Comparison of ENCODE assay signal across 8 cellular contexts in genomic region chr11:65261591-65262380, GRCh38. TPM values are rescaled to one million over a fixed set of nuclear protein-coding genes. Genes with fewer than 3 reads are reported as not detected.
DNase-seq lines count a peak whose midpoint lies in the region; ATAC-seq, FAIRE-seq and TF ChIP-seq lines count a peak whose summit lies in the region.

A gene with protein sequence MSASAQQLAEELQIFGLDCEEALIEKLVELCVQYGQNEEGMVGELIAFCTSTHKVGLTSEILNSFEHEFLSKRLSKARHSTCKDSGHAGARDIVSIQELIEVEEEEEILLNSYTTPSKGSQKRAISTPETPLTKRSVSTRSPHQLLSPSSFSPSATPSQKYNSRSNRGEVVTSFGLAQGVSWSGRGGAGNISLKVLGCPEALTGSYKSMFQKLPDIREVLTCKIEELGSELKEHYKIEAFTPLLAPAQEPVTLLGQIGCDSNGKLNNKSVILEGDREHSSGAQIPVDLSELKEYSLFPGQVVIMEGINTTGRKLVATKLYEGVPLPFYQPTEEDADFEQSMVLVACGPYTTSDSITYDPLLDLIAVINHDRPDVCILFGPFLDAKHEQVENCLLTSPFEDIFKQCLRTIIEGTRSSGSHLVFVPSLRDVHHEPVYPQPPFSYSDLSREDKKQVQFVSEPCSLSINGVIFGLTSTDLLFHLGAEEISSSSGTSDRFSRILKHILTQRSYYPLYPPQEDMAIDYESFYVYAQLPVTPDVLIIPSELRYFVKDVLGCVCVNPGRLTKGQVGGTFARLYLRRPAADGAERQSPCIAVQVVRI (plus strand): TSS chr11:65261962. CDS start chr11:65262293, 331 bp downstream.

- POLR2A ChIA-PET in WTC11 (lab: Charles Lee), result interaction anchor here (0.5 to 2.0 kb wide), 7 partner anchors 14 to 239 kb away, joined by 3 to 13 read pairs (median 4); partner anchors contain the start of gene CDC42EP2

- H3K27me3 Mint-ChIP-seq in WTC11 (ENCODE audit: low read depth) (peaks cover 13% of the 10 kb centered on the region), immature natural killer cell (ENCODE audit: low read depth in 3 of 3) (peaks cover 4 to 6% (median 5%) of the 10 kb centered on the region in 3 donors)

- no peaks in the 10 kb centered on the region for H3K36me3 ChIP-seq in bronchial epithelial cell (ENCODE audit: control insufficient read depth, insufficient read depth, low read length)

- H3K27ac Mint-ChIP-seq in WTC11 (peak within 1 kb of the TSS; percentile 69), immature natural killer cell (peak within 1 kb of the TSS; percentile 93 to 94 (median 94))

- H3K9me3 Mint-ChIP-seq in WTC11, result no peaks in the 10 kb centered on the region
- H3K9me3 Mint-ChIP-seq in immature natural killer cell, result no peaks in the 10 kb centered on the region

- FAIRE-seq in bronchial epithelial cell (lab: Jason Lieb, UNC), result no peak

- H3K36me3 Mint-ChIP-seq in WTC11 (peaks cover 15% of the 10 kb centered on the region), immature natural killer cell (peaks cover 0 to 7% (median 0%) of the 10 kb centered on the region in 3 donors)

- H3K4me1 Mint-ChIP-seq in WTC11 (peaks cover 18% of the 10 kb centered on the region), immature natural killer cell (peaks cover 29 to 47% of the 10 kb centered on the region in 2 donors)

- H3K4me3 Mint-ChIP-seq in WTC11 (peak within 1 kb of the TSS; percentile 92), immature natural killer cell (peak within 1 kb of the TSS; percentile 89 to 92 (median 91))

- DNase-seq in AG08395 (ENCODE audit: low spot score), result peak; percentile 100
- DNase-seq in NCI-H226, result peak; percentile 92
- DNase-seq in WTC11 (ENCODE audit: low spot score), result peak; percentile 88
- peak; percentile 89 for DNase-seq in bronchial epithelial cell (ENCODE audit: low read depth)
- DNase-seq in immature natural killer cell, result peak; percentile 97 to 98 (median 97)
- peak; percentile 90 for DNase-seq in smooth muscle cell of the brain vasculature (ENCODE audit: low read depth, low spot score)

- H3K27me3 ChIP-seq in bronchial epithelial cell (ENCODE audit: control insufficient read depth, insufficient read depth, low read length), result no peaks in the 10 kb centered on the region

- in situ Hi-C loops in GM18951 (cut with MboI; ENCODE audit: low sequenced_read_pairs, unreplicated experiment), result no loop called here

- ATAC-seq in HG03175 (IDR thresholded peaks at IDR 0.05; ENCODE audit: unreplicated experiment) (peak; percentile 75), WTC11 (peak; percentile 92)

- H3K4me3 ChIP-seq in bronchial epithelial cell (ENCODE audit: low read depth, low read length), result peak within 1 kb of the TSS; percentile 66

- TF ChIP-seq POLR2A in GM18951 (IDR thresholded peaks at IDR 0.05; ENCODE audit: extremely low read depth, insufficient read depth, insufficient read length), result peak; percentile 98

- no peak for TF ChIP-seq CTCF in WTC11 (IDR thresholded peaks at IDR 0.05)
- TF ChIP-seq CTCF in bronchial epithelial cell (IDR thresholded peaks at IDR 0.05; ENCODE audit: insufficient read depth, low read length, severe bottlenecking), result no peak

- CTCF ChIA-PET in WTC11 (lab: Charles Lee), result interaction anchor here (1.0 to 6.4 kb wide), 16 partner anchors 12 to 332 kb away, joined by 3 to 51 read pairs (median 5); partner anchors contain the start of genes CAPN1, CDC42EP2, DPF2 and ZNHIT2

TF ChIP-seq in WTC11, 78 proteins besides CTCF, POLR2A, EP300 and RAD21 (continues in another document):
- TF ChIP-seq PRRX2 (CRISPR knock-in tag; IDR thresholded peaks at IDR 0.05) (no peak), MYBL2 (CRISPR knock-in tag; IDR thresholded peaks at IDR 0.05) (0 out of 2 replicates have a peak, but pooled peaks have one; percentile 29), KAT7 (CRISPR knock-in tag; IDR thresholded peaks at IDR 0.05; ENCODE audit: borderline replicate concordance) (0 out of 2 replicates have a peak, but pooled peaks have one; percentile 59), NFATC4 (CRISPR knock-in tag; IDR thresholded peaks at IDR 0.05) (no peak), ETV6 (CRISPR knock-in tag; IDR thresholded peaks at IDR 0.05) (peak; percentile 88), GABPB1 (CRISPR knock-in tag; IDR thresholded peaks at IDR 0.05) (0 out of 2 replicates have a peak, but pooled peaks have one; percentile 45), ZNF671 (CRISPR knock-in tag; IDR thresholded peaks at IDR 0.05) (no peak), USF2 (CRISPR knock-in tag; IDR thresholded peaks at IDR 0.05) (peak; percentile 37; the same call in 1 of the 2 replicates), FOXK1 (CRISPR knock-in tag; IDR thresholded peaks at IDR 0.05) (peak; percentile 71; the same call in 1 of the 2 replicates), HMGXB4 (CRISPR knock-in tag; IDR thresholded peaks at IDR 0.05) (peak; percentile 21; the same call in 1 of the 2 replicates), OVOL2 (CRISPR knock-in tag; IDR thresholded peaks at IDR 0.05; ENCODE audit: borderline replicate concordance) (no peak), E2F1 (CRISPR knock-in tag; IDR thresholded peaks at IDR 0.05) (no peak), MAX (CRISPR knock-in tag; IDR thresholded peaks at IDR 0.05) (peak; percentile 89), MXD4 (CRISPR knock-in tag; IDR thresholded peaks at IDR 0.05; ENCODE audit: borderline replicate concordance) (no peak), SP1 (CRISPR knock-in tag; conservative IDR thresholded peaks at IDR 0.05) (peak; percentile 62), E2F4 (CRISPR knock-in tag; IDR thresholded peaks at IDR 0.05; ENCODE audit: borderline replicate concordance, low read depth) (0 out of 2 replicates have a peak, but pooled peaks have one; percentile 27), NFE2L1 (CRISPR knock-in tag; IDR thresholded peaks at IDR 0.05) (0 out of 2 replicates have a peak, but pooled peaks have one; percentile 37)
- TF ChIP-seq, protein P1, sequence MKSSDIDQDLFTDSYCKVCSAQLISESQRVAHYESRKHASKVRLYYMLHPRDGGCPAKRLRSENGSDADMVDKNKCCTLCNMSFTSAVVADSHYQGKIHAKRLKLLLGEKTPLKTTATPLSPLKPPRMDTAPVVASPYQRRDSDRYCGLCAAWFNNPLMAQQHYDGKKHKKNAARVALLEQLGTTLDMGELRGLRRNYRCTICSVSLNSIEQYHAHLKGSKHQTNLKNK (CRISPR knock-in tag; IDR thresholded peaks at IDR 0.05), result no peak
- TF ChIP-seq, protein P2, sequence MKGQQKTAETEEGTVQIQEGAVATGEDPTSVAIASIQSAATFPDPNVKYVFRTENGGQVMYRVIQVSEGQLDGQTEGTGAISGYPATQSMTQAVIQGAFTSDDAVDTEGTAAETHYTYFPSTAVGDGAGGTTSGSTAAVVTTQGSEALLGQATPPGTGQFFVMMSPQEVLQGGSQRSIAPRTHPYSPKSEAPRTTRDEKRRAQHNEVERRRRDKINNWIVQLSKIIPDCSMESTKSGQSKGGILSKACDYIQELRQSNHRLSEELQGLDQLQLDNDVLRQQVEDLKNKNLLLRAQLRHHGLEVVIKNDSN (CRISPR knock-in tag; IDR thresholded peaks at IDR 0.05), result peak; percentile 28; the same call in 1 of the 2 replicates

RNA-seq across cellular contexts. Expression of the gene that starts here (rescaled TPM):
- total RNA-seq in WTC11 (2021) (26.9 to 35.6 TPM (median 28.5 TPM) in 3 replicates), bronchial epithelial cell (1.3 and 1.6 TPM in 2 replicates)
- 10 to 100 TPM; 10.1 to 11.8 (median 11.8) TPM for polyA plus RNA-seq in immature natural killer cell

Comparison
In these comparisons a context has a peak if more than half of its experiments do, and no peak if none do; other contexts are left out.
1. Peak in every context shown above with its lines: DNase-seq, ATAC-seq and H3K4me3 ChIP-seq.
2. RNA of the gene that starts here (total RNA-seq): 26.9 to 35.6 TPM in WTC11; 1.3 to 1.6 TPM in bronchial epithelial cell; every median in the first group is over 10 times any median in the second.